8 cellular contexts compared by ENCODE assay signal in genomic region chr17:2303278-2304188, GRCh38. TPM values are rescaled to one million over a fixed set of nuclear protein-coding genes. Genes with fewer than 3 reads are reported as not detected.
DNase-seq lines count a peak whose midpoint lies in the region; ATAC-seq and TF ChIP-seq lines count a peak whose summit lies in the region.

TSS of gene SMG6 (minus strand) at chr17:2303785. CDS start at chr17:2303720, 65 bp downstream.
TSS of gene SRR (plus strand) at chr17:2303950. CDS start at chr17:2315561, 11,611 bp downstream.

- H3K4me3 ChIP-seq in GM12875 (ENCODE audit: low read depth, low read length) (peak within 1 kb of the TSS; percentile 97), transverse colon (peak within 1 kb of the TSS; percentile 64 to 93 (median 80))

- peak within 1 kb of the TSS; percentile 51 for H3K27ac ChIP-seq in adipose tissue (ENCODE audit: low read depth, low read length)
- H3K27ac ChIP-seq in transverse colon = peak within 1 kb of the TSS; percentile 92 to 97 (median 95)

- peak; percentile 82 for TF ChIP-seq POLR2A in transverse colon (IDR thresholded peaks at IDR 0.05)

- in situ Hi-C loops in transverse colon (cut with MboI; ENCODE audit: low pct_ligation_motif_present in 1 of 4, low pct_unique_long_range_greater_than_20kb in 1 of 4, low sequenced_read_pairs in 3 of 4) = no loop called here

- peak; percentile 79 for ATAC-seq in HG02588 (IDR thresholded peaks at IDR 0.05; ENCODE audit: unreplicated experiment)
- peak; percentile 84 to 93 (median 86) for ATAC-seq in T-cell (replicated peaks in 1 of 4)

- DNase-seq in NCI-H1048 (lab: John Stamatoyannopoulos, UW) (peak; percentile 75), T-cell (peak; percentile 87 to 97 (median 95)), cardiac septum (ENCODE audit: low spot score) (peak; percentile 97), pons (ENCODE audit: low spot score) (peak; percentile 80), transverse colon (peak; percentile 95)

- H3K9me3 ChIP-seq in transverse colon = no peaks in the 10 kb centered on the region

- peak within 1 kb of the TSS; percentile 85 to 92 (median 88) for H3K4me3 Mint-ChIP-seq in T-cell

- peaks cover 13% of the 10 kb centered on the region for H3K36me3 Mint-ChIP-seq in T-cell

- CTCF ChIA-PET in T-cell (lab: Charles Lee) = no interaction called here

- no peaks in the 10 kb centered on the region for H3K9me3 Mint-ChIP-seq in T-cell

- TF ChIP-seq CTCF in GM12875 (IDR thresholded peaks at IDR 0.05; ENCODE audit: borderline replicate concordance, insufficient read depth, low read depth, low read length) = no peak
- no peak for TF ChIP-seq CTCF in transverse colon (IDR thresholded peaks at IDR 0.05)

- H3K27me3 ChIP-seq in transverse colon = no peaks in the 10 kb centered on the region

- H3K27ac Mint-ChIP-seq in T-cell = peak within 1 kb of the TSS; percentile 75 to 86

- no peak for TF ChIP-seq EP300 in transverse colon (IDR thresholded peaks at IDR 0.05; ENCODE audit: low read depth)

- WGBS in adipose tissue, 3 donors = 0 to 1% (median 0%) methylated on average over 53 to 99 of the region's 100 CpGs
- 0% methylated on average over 32 of the region's 100 CpGs; no CpG with 5 or more reads in 1 of the 2 donors for WGBS in transverse colon (ENCODE audit: low coverage in 1 of 2), 2 donors

- H3K27me3 Mint-ChIP-seq in T-cell = no peaks in the 10 kb centered on the region

- intact Hi-C loops in cardiac septum (cut with DNase I) (loop anchor here (2.0 kb wide), 1 partner anchor 33 kb away; the partner anchor contains the start of genes SGSM2 and TSR1), transverse colon (cut with DNase I; ENCODE audit: low total_unique reads) (no loop called here)

- POLR2A ChIA-PET in T-cell (lab: Charles Lee) = interaction anchor here (0.6 to 1.0 kb wide), 3 partner anchors 27 to 199 kb away, joined by 3 to 7 read pairs (median 4); no protein-coding TSS in a partner anchor

- H3K4me1 Mint-ChIP-seq in T-cell = peaks cover 42 to 54% (median 46%) of the 10 kb centered on the region in 3 donors

- peaks cover 8 to 26% (median 15%) of the 10 kb centered on the region in 4 donors for H3K4me1 ChIP-seq in transverse colon

- H3K36me3 ChIP-seq in transverse colon = peaks cover 0 to 8% (median 3%) of the 10 kb centered on the region in 4 donors

RNA-seq across cellular contexts. Expression of gene SMG6, which starts in this region (rescaled TPM):
- total RNA-seq in T-cell = 10 to 100 TPM; 42.7 to 55.4 (median 45.9) TPM
- 10 to 100 TPM in 2 of 3 donors, 1 to 10 TPM in 1; 8.8 to 28.3 (median 18.7) TPM for polyA plus RNA-seq in adipose tissue
- total RNA-seq in cardiac septum = 19.7 TPM
- 100 to 1,000 TPM in 1 of 4 donors, 10 to 100 TPM in 3; 28.6 to 112 (median 39.1) TPM for total RNA-seq in transverse colon

RNA-seq across cellular contexts. Expression of gene SRR, which starts in this region (rescaled TPM):
- 1 to 10 TPM; 3.5 to 8.8 (median 5.2) TPM for total RNA-seq in T-cell
- 1 to 10 TPM; 3.7 to 6.6 (median 6.5) TPM for polyA plus RNA-seq in adipose tissue
- total RNA-seq in cardiac septum = 9.3 TPM
- total RNA-seq in transverse colon = 10 to 100 TPM in 2 of 4 donors, under 1 TPM in 1, not detected in 1; 0.40 to 23.1 (median 12.1) TPM

Comparison
In these comparisons a context has a peak if more than half of its experiments do, and no peak if none do; other contexts are left out.
1. Peak in every context shown above with its lines: DNase-seq, ATAC-seq, H3K4me3 ChIP-seq and H3K27ac ChIP-seq.